13 cellular contexts compared by ENCODE assay signal in genomic region chr14:61565836-61566536, GRCh38.
A peak's percentile ranks its signal among the peaks of the same experiment; 100 is the strongest.
DNase-seq lines count a peak whose midpoint lies in the region; ATAC-seq, FAIRE-seq and TF ChIP-seq lines count a peak whose summit lies in the region.
"Had no signal": no experiment of that assay in that cellular context is flagged by ENCODE, and none has a peak within 500 bp of the region (broad histone marks: within the 10 kb centered on the region; RNA-seq: fewer than 3 reads in every experiment).

No MANE protein-coding gene starts in this region.

- peak overlapping the region; percentile 45 for H3K4me2 ChIP-seq in astrocyte (ENCODE audit: low read length)

- ATAC-seq in HG03159 (IDR thresholded peaks at IDR 0.05; ENCODE audit: unreplicated experiment) (no peak), GM21786 (IDR thresholded peaks at IDR 0.05; ENCODE audit: unreplicated experiment) (no peak)

- peaks cover 90% of the 10 kb centered on the region for H3K4me1 ChIP-seq in astrocyte (ENCODE audit: insufficient read depth, low read length)

- no peak for TF ChIP-seq CTCF in AG04449 (IDR thresholded peaks at IDR 0.05; ENCODE audit: insufficient read depth, low read length, missing control alignments)
- TF ChIP-seq CTCF in astrocyte (IDR thresholded peaks at IDR 0.05; ENCODE audit: insufficient read depth, low read depth, low read length) = no peak

- peak overlapping the region; percentile 100 for H3K27ac Mint-ChIP-seq in astrocyte (ENCODE audit: unreplicated experiment)

- no peak overlapping the region for H2AFZ ChIP-seq in astrocyte (ENCODE audit: low read depth, low read length)

- H3K36me3 ChIP-seq in astrocyte (ENCODE audit: insufficient read depth, low read length) = no peaks in the 10 kb centered on the region
- H3K36me3 ChIP-seq: thoracic aorta had no signal

- no peaks in the 10 kb centered on the region for H3K9me3 Mint-ChIP-seq in astrocyte (ENCODE audit: unreplicated experiment)
- H3K9me3 Mint-ChIP-seq: central memory CD8-positive, alpha-beta T cell had no signal

- H3K4me3 ChIP-seq in AG04449 (ENCODE audit: low read depth, low read length) (no peak overlapping the region), astrocyte (ENCODE audit: insufficient read depth, low read depth, low read length) (no peak overlapping the region)
- H3K4me3 ChIP-seq: thoracic aorta had no signal

- no peaks in the 10 kb centered on the region for H3K79me2 ChIP-seq in astrocyte (ENCODE audit: insufficient read depth, low read length)

- peak overlapping the region; percentile 61 for H3K4me3 Mint-ChIP-seq in astrocyte (ENCODE audit: unreplicated experiment)
- H3K4me3 Mint-ChIP-seq: central memory CD8-positive, alpha-beta T cell had no signal

- no peaks in the 10 kb centered on the region for H4K20me1 ChIP-seq in astrocyte (ENCODE audit: insufficient read depth, low read length)

- TF ChIP-seq POLR2A in H54 (IDR thresholded peaks at IDR 0.05; ENCODE audit: low read depth, low read length) = no peak

- peaks cover 88% of the 10 kb centered on the region for H3K4me1 Mint-ChIP-seq in astrocyte (ENCODE audit: low read depth, unreplicated experiment)

- H3K9ac ChIP-seq in astrocyte (ENCODE audit: low read length) = peak overlapping the region; percentile 81

- no peaks in the 10 kb centered on the region for H3K36me3 Mint-ChIP-seq in astrocyte (ENCODE audit: low read depth, unreplicated experiment)

- no peaks in the 10 kb centered on the region for H3K9me3 ChIP-seq in astrocyte (ENCODE audit: insufficient read depth, low read depth, low read length)
- H3K9me3 ChIP-seq: thoracic aorta had no signal

- DNase-seq in AG04449 (ENCODE audit: low read depth, low spot score) (peak; percentile 87), H54 (ENCODE audit: insufficient read length, low spot score) (no peak), astrocyte (ENCODE audit: low read depth) (peak; percentile 93), NCI-H1436 (lab: John Stamatoyannopoulos, UW) (no peak), AG20443 (ENCODE audit: low spot score) (no peak)
- DNase-seq: KG1; NCI-H2171 treated with DMSO at 0.1 percent for 48 hours; stimulated activated CD4-positive, alpha-beta T cell treated with anti-CD3 and anti-CD28 coated beads, Interleukin-2, amount 100 ng/mL, for 24 hours had no signal

- CTCF ChIA-PET in AG04449 (lab: Yijun Ruan, JAX) = interaction anchor here (0.7 to 6.2 kb wide), 8 partner anchors 20 to 196 kb away, joined by 3 to 37 read pairs (median 4); partner anchors contain the start of gene SNAPC1

- peak overlapping the region; percentile 99 for H3K27ac ChIP-seq in astrocyte (ENCODE audit: low read depth, low read length)
- H3K27ac ChIP-seq: thoracic aorta had no signal

- POLR2A ChIA-PET in AG04449 (lab: Yijun Ruan, JAX) = interaction anchor here (0.7 to 2.6 kb wide), 5 partner anchors 8 to 159 kb away, joined by 4 to 25 read pairs (median 10); partner anchors contain the start of gene HIF1A

- FAIRE-seq in H54 (lab: Jason Lieb, UNC) = peak; percentile 60
- peak; percentile 79 for FAIRE-seq in astrocyte (lab: Jason Lieb, UNC)
- peak; percentile 27 for FAIRE-seq in islet of Langerhans (lab: Jason Lieb, UNC)

- H3K27me3 ChIP-seq in astrocyte (ENCODE audit: insufficient read depth, low read length) = no peaks in the 10 kb centered on the region

- H3K27me3 Mint-ChIP-seq in astrocyte (ENCODE audit: low read depth, unreplicated experiment) = no peaks in the 10 kb centered on the region

Comparison
In these comparisons a context has a peak if more than half of its experiments do, and no peak if none do; other contexts are left out.
1. DNase-seq: peak in AG04449 (single experiment) and astrocyte (single experiment); none in H54 (single experiment), NCI-H1436 (single experiment) and AG20443 (single experiment).